11 cellular contexts compared by ENCODE assay signal in the genomic region with DNA sequence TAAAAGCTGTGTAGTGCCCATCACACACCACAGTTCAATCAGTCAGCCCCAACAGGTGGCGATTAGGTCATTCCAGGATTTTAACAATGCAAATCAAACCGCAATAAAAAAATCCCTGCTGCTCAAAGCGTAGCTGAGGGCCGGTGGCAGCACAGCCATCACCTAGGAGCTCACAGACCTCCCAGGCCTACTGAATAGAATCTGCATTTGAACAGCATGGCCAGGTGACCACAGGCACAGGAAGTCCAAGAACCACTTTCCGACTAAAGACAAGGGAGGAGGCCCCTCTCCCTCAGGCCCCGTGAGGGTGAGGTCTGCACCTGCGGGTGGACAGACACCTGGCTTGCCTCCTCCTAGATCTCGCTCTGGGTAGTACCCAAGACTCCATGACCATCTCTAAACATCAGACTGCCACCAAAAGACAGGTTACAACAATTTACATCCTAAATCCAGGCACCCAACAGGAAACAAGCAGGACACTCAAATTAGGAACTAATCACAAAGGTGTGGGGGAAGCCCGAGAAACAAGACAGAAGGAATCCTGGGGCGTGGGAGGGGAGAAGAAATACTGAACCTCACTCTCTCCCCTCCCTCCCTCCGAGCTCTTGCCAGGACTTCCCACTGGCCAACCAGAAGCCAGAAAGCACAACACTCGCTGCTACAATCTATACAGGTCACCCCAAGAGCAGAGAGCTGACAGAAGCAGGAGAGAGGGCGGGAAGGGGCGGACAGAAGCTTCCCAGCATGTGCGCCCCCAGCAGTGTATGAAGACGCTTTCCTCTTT. TPM values are rescaled to one million over a fixed set of nuclear protein-coding genes. Genes with fewer than 3 reads are reported as not detected.
DNase-seq lines count a peak whose midpoint lies in the region; ATAC-seq, FAIRE-seq and TF ChIP-seq lines count a peak whose summit lies in the region.
"Had no signal": no experiment of that assay in that cellular context is flagged by ENCODE, and none has a peak within 500 bp of the region (broad histone marks: within the 10 kb centered on the region; RNA-seq: fewer than 3 reads in every experiment).

No MANE protein-coding gene starts in this region.

- H3K4me3 ChIP-seq in K562 = no peak overlapping the region
- H3K4me3 ChIP-seq: coronary artery had no signal

- peak overlapping the region in 4 of 10 donors; percentile 23 to 60 (median 38) for H3K27ac Mint-ChIP-seq in naive thymus-derived CD8-positive, alpha-beta T cell

- no peak for TF ChIP-seq CTCF in K562 (IDR thresholded peaks at IDR 0.05 in 2 of 3, conservative IDR thresholded peaks at IDR 0.05 in 1 of 3; ENCODE audit: insufficient read depth in 2 of 3, low read depth in 1 of 3, low read length in 3 of 3)

- POLR2A ChIA-PET in K562 (lab: Yijun Ruan, JAX) = interaction anchor here (1.0 to 1.4 kb wide), 3 partner anchors 11 to 27 kb away, joined by 3 to 7 read pairs (median 4); no protein-coding TSS in a partner anchor
- POLR2A ChIA-PET in naive thymus-derived CD8-positive, alpha-beta T cell (lab: Charles Lee) = interaction anchor here (0.5 kb wide), 1 partner anchor 13 kb away, joined by 3 read pairs; no protein-coding TSS in a partner anchor

- no peak for TF ChIP-seq EP300 in K562 (IDR thresholded peaks at IDR 0.05; ENCODE audit: low read length)

- H3K79me2 ChIP-seq in K562 (ENCODE audit: control insufficient read depth, insufficient read depth, low read length) = peaks cover 25% of the 10 kb centered on the region; the same call in 2 of the 3 replicates

- H3K9ac ChIP-seq in K562 (ENCODE audit: insufficient read depth in 1 of 2, low read depth in 2 of 2, low read length in 2 of 2) = no peak overlapping the region

- in situ Hi-C loops in K562 (cut with MboI) = no loop called here

- no peaks in the 10 kb centered on the region for H3K9me3 ChIP-seq in K562 (replicated peaks; ENCODE audit: control insufficient read depth, insufficient read depth, low read depth, low read length)

- peaks cover 2% of the 10 kb centered on the region for H4K20me1 ChIP-seq in K562 (replicated peaks; ENCODE audit: control insufficient read depth, insufficient read depth, low read length)

- CTCF ChIA-PET in K562 (lab: Yijun Ruan, JAX; ENCODE audit: low intra/inter-chr PET ratio) = no interaction called here

- intact Hi-C loops in K562 (cut with micrococcal nuclease) = no loop called here

- peaks cover 29 to 50% (median 43%) of the 10 kb centered on the region in 4 donors for H3K4me1 Mint-ChIP-seq in naive thymus-derived CD8-positive, alpha-beta T cell

- ATAC-seq in GM19025 (IDR thresholded peaks at IDR 0.05; ENCODE audit: low read depth, unreplicated experiment) = peak; percentile 64
- peak; percentile 40 for ATAC-seq in HG02981 (IDR thresholded peaks at IDR 0.05; ENCODE audit: unreplicated experiment)
- peak; percentile 23; the same call in 1 of the 3 replicates for ATAC-seq in K562
- ATAC-seq in naive thymus-derived CD8-positive, alpha-beta T cell = no peak

- no peaks in the 10 kb centered on the region for H3K36me3 ChIP-seq in K562 (ENCODE audit: control insufficient read depth, insufficient read depth, low read length)

- no peak for TF ChIP-seq RAD21 in K562 (CRISPR knock-in tag; conservative IDR thresholded peaks at IDR 0.05 in 1 of 2, IDR thresholded peaks at IDR 0.05 in 1 of 2)

- H3K36me3 Mint-ChIP-seq in naive thymus-derived CD8-positive, alpha-beta T cell = peaks cover 0 to 6% (median 6%) of the 10 kb centered on the region in 3 donors

- no TSS peak for BruUV-seq in K562 (replicated peaks; lab: Mats Ljungman, UMichigan)

- H3K27ac ChIP-seq in K562 (ENCODE audit: extremely low read depth, low read depth, low read length) = no peak overlapping the region
- H3K27ac ChIP-seq: coronary artery had no signal

- H3K4me3 Mint-ChIP-seq in naive thymus-derived CD8-positive, alpha-beta T cell = no peak overlapping the region

- no peaks in the 10 kb centered on the region for H3K27me3 ChIP-seq in K562 (ENCODE audit: control insufficient read depth in 2 of 2, insufficient read depth in 2 of 2, low read length in 2 of 2)

- 70% methylated on average over 13 of the region's 16 CpGs for WGBS in K562 (ENCODE audit: insufficient coverage, low coverage, missing lambda C conversion rate)

- H3K4me1 ChIP-seq in K562 (replicated peaks in 1 of 2; ENCODE audit: control insufficient read depth in 2 of 2, insufficient read depth in 2 of 2, low read length in 2 of 2) = peaks cover 0 to 4% of the 10 kb centered on the region in 2 experiments; a peak in 3 of 5 replicates

- FAIRE-seq in K562 (lab: Jason Lieb, UNC) = no peak

- no peaks in the 10 kb centered on the region for H3K27me3 Mint-ChIP-seq in naive thymus-derived CD8-positive, alpha-beta T cell

- H3K4me2 ChIP-seq in K562 (ENCODE audit: insufficient read depth, low read length) = no peak overlapping the region

- DNase-seq in K562 (ENCODE audit: extremely low read depth in 1 of 4, low spot score in 3 of 4) = no peak
- peak; percentile 45 for DNase-seq in renal cortical epithelial cell (ENCODE audit: low read depth)
- no peak for DNase-seq in naive thymus-derived CD8-positive, alpha-beta T cell
- DNase-seq in DMS114 treated with DMSO at 0.1 percent for 48 hours (lab: John Stamatoyannopoulos, UW; ENCODE audit: unreplicated experiment) = no peak
- no peak for DNase-seq in hepatic stellate cell (ENCODE audit: low spot score)
- no peak for DNase-seq in NCI-H1092 treated with DMSO at 0.1 percent for 48 hours (lab: John Stamatoyannopoulos, UW)
- DNase-seq: activated CD4-positive, alpha-beta T cell treated with anti-CD3 and anti-CD28 coated beads for 4 hours; NCI-H1436 treated with DMSO at 0.1 percent for 48 hours had no signal

- no peak for TF ChIP-seq POLR2A in K562 (conservative IDR thresholded peaks at IDR 0.05)

- no peaks in the 10 kb centered on the region for H3K9me3 Mint-ChIP-seq in naive thymus-derived CD8-positive, alpha-beta T cell

- no peak overlapping the region for H2AFZ ChIP-seq in K562 (ENCODE audit: low read depth, low read length)

- H3K9me1 ChIP-seq in K562 (ENCODE audit: control insufficient read depth, insufficient read depth, low read length) = no peaks in the 10 kb centered on the region

TF ChIP-seq in K562, 482 proteins besides CTCF, POLR2A, EP300 and RAD21 (continues in another document):
- TF ChIP-seq TBP (optimal IDR thresholded peaks at IDR 0.05; ENCODE audit: low read depth, low read length) = no peak
- TF ChIP-seq ZNF695 (CRISPR knock-in tag; IDR thresholded peaks at IDR 0.05) = no peak
- TF ChIP-seq, protein P1, sequence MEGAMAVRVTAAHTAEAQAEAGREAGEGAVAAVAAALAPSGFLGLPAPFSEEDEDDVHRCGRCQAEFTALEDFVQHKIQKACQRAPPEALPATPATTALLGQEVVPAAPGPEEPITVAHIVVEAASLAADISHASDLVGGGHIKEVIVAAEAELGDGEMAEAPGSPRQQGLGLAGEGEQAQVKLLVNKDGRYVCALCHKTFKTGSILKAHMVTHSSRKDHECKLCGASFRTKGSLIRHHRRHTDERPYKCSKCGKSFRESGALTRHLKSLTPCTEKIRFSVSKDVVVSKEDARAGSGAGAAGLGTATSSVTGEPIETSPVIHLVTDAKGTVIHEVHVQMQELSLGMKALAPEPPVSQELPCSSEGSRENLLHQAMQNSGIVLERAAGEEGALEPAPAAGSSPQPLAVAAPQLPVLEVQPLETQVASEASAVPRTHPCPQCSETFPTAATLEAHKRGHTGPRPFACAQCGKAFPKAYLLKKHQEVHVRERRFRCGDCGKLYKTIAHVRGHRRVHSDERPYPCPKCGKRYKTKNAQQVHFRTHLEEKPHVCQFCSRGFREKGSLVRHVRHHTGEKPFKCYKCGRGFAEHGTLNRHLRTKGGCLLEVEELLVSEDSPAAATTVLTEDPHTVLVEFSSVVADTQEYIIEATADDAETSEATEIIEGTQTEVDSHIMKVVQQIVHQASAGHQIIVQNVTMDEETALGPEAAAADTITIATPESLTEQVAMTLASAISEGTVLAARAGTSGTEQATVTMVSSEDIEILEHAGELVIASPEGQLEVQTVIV (CRISPR knock-in tag; IDR thresholded peaks at IDR 0.05; ENCODE audit: borderline replicate concordance) = no peak
- no peak for TF ChIP-seq NFATC3 (IDR thresholded peaks at IDR 0.05)
- TF ChIP-seq MXI1 (IDR thresholded peaks at IDR 0.05; ENCODE audit: low read depth, low read length) = no peak
- TF ChIP-seq ZNF561 (CRISPR knock-in tag; conservative IDR thresholded peaks at IDR 0.05) = no peak
- no peak for TF ChIP-seq ZNF79 (CRISPR knock-in tag; IDR thresholded peaks at IDR 0.05; ENCODE audit: low read depth)
- no peak for TF ChIP-seq SOX6 (IDR thresholded peaks at IDR 0.05)

RNA-seq across cellular contexts. Expression of a gene that starts 19.2 kb away (rescaled TPM):
- total RNA-seq in K562 (2011; cell fraction: chromatin; rRNA removed; ENCODE audit: low replicate concordance) = 34.3 and 48.1 TPM in 2 replicates
- total RNA-seq in K562 (2011; cell fraction: nucleolus; rRNA removed) = 27.5 and 29.5 TPM in 2 replicates
- total RNA-seq in K562 (2011; cell fraction: nucleoplasm; rRNA removed) = 23.2 and 24.7 TPM in 2 replicates
- total RNA-seq in K562 (2014; rRNA removed) (3.6 and 6.3 TPM in 2 replicates), K562 (2014; rRNA removed; fragmentation: Illumina TruSeq; extraction: Trizol) (6.6 and 8.4 TPM in 2 replicates), K562 (2015; rRNA removed; fragmentation: Illumina TruSeq; extraction: Trizol) (9.2 and 9.6 TPM in 2 replicates), K562 (2021) (24.5 and 25.0 TPM in 2 replicates), renal cortical epithelial cell (11.5 and 37.7 TPM in 2 replicates)
- polyA plus RNA-seq in K562 (2011; rRNA removed) (32.7 and 34.2 TPM in 2 replicates), K562 (2014; fragmentation: Illumina TruSeq; extraction: Trizol) (19.4 and 20.7 TPM in 2 replicates), K562 (2014; fragmentation: Nextera tagmentation; extraction: Ambion mirVana) (1 to 10 TPM in 1 of 2 experiments, under 1 TPM in 1; 0.65 to 2.2 TPM), K562 (2014; rRNA removed) (16.4 and 18.3 TPM in 2 replicates)
- polyA plus RNA-seq in K562 (2011; cell fraction: cytosol; rRNA removed) = 30.5 and 36.3 TPM in 2 replicates
- polyA plus RNA-seq in K562 (2011; cell fraction: nucleus; rRNA removed) = 18.5 and 19.3 TPM in 2 replicates
- 18.1 and 31.2 TPM in 2 replicates for polyA plus RNA-seq in K562 (2012)
- polyA minus RNA-seq in K562 (2011; rRNA and poly(A)+ RNA removed) = 30.0 and 50.8 TPM in 2 replicates
- 22.2 and 27.2 TPM in 2 replicates for polyA minus RNA-seq in K562 (2011; cell fraction: cytosol; rRNA and poly(A)+ RNA removed)
- 6.3 and 10.7 TPM in 2 replicates for polyA minus RNA-seq in K562 (2011; cell fraction: nucleus; rRNA and poly(A)+ RNA removed)
- 10 to 100 TPM; 18.7 to 21.4 TPM for total RNA-seq in naive thymus-derived CD8-positive, alpha-beta T cell
- 10 to 100 TPM in 1 of 3 donors, 1 to 10 TPM in 2; 4.6 to 13.7 (median 8.5) TPM for polyA plus RNA-seq in naive thymus-derived CD8-positive, alpha-beta T cell

Comparison
In these comparisons a context has a peak if more than half of its experiments do, and no peak if none do; other contexts are left out.
1. ATAC-seq: peak in GM19025 (single experiment), HG02981 (single experiment) and K562 (single experiment); none in naive thymus-derived CD8-positive, alpha-beta T cell (0 of 2).